1 cellular context compared by ENCODE assay signal in the genomic region with DNA sequence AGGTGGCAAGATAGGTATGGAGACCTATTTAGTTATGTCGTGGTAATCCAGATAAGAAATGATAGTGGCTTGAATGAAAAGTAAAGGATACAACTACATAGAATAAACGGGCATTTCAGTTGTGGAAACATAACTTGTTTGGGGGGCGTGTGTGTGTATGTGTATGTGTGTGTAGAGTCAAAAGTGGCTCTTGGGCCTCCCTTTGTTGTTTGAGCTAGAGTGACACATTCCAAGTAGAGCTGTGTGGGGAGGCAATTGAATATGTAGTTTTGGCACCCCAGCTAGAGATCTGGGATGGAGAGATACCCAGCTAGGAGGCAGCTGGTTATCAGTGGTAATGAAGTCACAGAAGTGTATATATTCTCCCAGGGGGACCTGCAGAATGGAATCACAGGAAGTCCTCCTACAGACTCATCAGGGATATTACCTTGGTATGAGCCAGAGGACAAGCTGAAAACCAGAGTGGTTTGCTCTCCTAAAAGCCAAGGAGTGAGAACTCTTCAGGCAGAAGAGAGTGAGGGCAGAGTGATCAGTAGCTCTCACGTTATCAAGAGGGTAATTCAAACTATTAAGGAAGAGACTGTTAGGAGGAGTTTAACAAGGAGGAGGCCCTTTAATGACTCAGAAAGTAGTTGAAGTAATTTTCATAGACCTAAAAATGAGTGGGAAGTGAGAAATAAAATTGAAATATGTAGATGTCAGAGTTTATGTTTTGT.
TF ChIP-seq lines count a peak whose summit lies in the region.

No MANE protein-coding gene starts in this region.

TF ChIP-seq in K562, 482 proteins besides CTCF, POLR2A, EP300 and RAD21 (continued from another document and continues in another):
- TF ChIP-seq BDP1 (IDR thresholded peaks at IDR 0.05; ENCODE audit: insufficient read depth, insufficient read length), result no peak
- peak; percentile 75; the same call in 1 of the 2 replicates for TF ChIP-seq ZNF395 (CRISPR knock-in tag; IDR thresholded peaks at IDR 0.05)
- TF ChIP-seq FIP1L1 (IDR thresholded peaks at IDR 0.05; ENCODE audit: low read depth, low read length, poor library complexity, severe bottlenecking), result no peak
- TF ChIP-seq TRIM28 (IDR thresholded peaks at IDR 0.05), result no peak
- no peak; the same call in 1 of the 2 replicates for TF ChIP-seq ETS1 (conservative IDR thresholded peaks at IDR 0.05; ENCODE audit: control insufficient read depth, low read depth, low read length)
- no peak for TF ChIP-seq BACH1 (tag; IDR thresholded peaks at IDR 0.05)
- no peak for TF ChIP-seq ZNF77 (CRISPR knock-in tag; IDR thresholded peaks at IDR 0.05)
- TF ChIP-seq E2F3 (CRISPR knock-in tag; IDR thresholded peaks at IDR 0.05), result no peak
- TF ChIP-seq ZNF551 (CRISPR knock-in tag; IDR thresholded peaks at IDR 0.05), result no peak
- TF ChIP-seq STAT5B (CRISPR knock-in tag; IDR thresholded peaks at IDR 0.05), result no peak
- TF ChIP-seq CBX1 (IDR thresholded peaks at IDR 0.05; ENCODE audit: low read depth), result no peak
- no peak for TF ChIP-seq FOXA1 (IDR thresholded peaks at IDR 0.05; ENCODE audit: borderline replicate concordance)
- no peak for TF ChIP-seq RBM15 (IDR thresholded peaks at IDR 0.05; ENCODE audit: insufficient read depth, low read length)
- TF ChIP-seq, protein P1, sequence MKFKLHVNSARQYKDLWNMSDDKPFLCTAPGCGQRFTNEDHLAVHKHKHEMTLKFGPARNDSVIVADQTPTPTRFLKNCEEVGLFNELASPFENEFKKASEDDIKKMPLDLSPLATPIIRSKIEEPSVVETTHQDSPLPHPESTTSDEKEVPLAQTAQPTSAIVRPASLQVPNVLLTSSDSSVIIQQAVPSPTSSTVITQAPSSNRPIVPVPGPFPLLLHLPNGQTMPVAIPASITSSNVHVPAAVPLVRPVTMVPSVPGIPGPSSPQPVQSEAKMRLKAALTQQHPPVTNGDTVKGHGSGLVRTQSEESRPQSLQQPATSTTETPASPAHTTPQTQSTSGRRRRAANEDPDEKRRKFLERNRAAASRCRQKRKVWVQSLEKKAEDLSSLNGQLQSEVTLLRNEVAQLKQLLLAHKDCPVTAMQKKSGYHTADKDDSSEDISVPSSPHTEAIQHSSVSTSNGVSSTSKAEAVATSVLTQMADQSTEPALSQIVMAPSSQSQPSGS (CRISPR knock-in tag; IDR thresholded peaks at IDR 0.05), result no peak
- peak; percentile 61 for TF ChIP-seq BRD9 (IDR thresholded peaks at IDR 0.05; ENCODE audit: low read depth, partially characterized antibody)
- TF ChIP-seq SETDB1 (IDR thresholded peaks at IDR 0.05; ENCODE audit: low read length), result no peak
- TF ChIP-seq HNRNPK (IDR thresholded peaks at IDR 0.05; ENCODE audit: low read depth, low read length, poor library complexity, severe bottlenecking), result no peak
- TF ChIP-seq, protein P2, sequence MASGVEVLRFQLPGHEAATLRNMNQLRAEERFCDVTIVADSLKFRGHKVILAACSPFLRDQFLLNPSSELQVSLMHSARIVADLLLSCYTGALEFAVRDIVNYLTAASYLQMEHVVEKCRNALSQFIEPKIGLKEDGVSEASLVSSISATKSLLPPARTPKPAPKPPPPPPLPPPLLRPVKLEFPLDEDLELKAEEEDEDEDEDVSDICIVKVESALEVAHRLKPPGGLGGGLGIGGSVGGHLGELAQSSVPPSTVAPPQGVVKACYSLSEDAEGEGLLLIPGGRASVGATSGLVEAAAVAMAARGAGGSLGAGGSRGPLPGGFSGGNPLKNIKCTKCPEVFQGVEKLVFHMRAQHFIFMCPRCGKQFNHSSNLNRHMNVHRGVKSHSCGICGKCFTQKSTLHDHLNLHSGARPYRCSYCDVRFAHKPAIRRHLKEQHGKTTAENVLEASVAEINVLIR (CRISPR knock-in tag; IDR thresholded peaks at IDR 0.05), result no peak
- peak; percentile 62; the same call in 1 of the 2 replicates for TF ChIP-seq PHB2 (IDR thresholded peaks at IDR 0.05; ENCODE audit: low read depth)
- no peak for TF ChIP-seq TFAM (CRISPR knock-in tag; conservative IDR thresholded peaks at IDR 0.05)
- no peak for TF ChIP-seq ZNF445 (CRISPR knock-in tag; IDR thresholded peaks at IDR 0.05; ENCODE audit: low read depth)
- TF ChIP-seq NR2F6 (CRISPR knock-in tag; IDR thresholded peaks at IDR 0.05), result no peak
- TF ChIP-seq SIRT6 (IDR thresholded peaks at IDR 0.05; ENCODE audit: low read depth, low read length), result no peak
- TF ChIP-seq, protein P3, sequence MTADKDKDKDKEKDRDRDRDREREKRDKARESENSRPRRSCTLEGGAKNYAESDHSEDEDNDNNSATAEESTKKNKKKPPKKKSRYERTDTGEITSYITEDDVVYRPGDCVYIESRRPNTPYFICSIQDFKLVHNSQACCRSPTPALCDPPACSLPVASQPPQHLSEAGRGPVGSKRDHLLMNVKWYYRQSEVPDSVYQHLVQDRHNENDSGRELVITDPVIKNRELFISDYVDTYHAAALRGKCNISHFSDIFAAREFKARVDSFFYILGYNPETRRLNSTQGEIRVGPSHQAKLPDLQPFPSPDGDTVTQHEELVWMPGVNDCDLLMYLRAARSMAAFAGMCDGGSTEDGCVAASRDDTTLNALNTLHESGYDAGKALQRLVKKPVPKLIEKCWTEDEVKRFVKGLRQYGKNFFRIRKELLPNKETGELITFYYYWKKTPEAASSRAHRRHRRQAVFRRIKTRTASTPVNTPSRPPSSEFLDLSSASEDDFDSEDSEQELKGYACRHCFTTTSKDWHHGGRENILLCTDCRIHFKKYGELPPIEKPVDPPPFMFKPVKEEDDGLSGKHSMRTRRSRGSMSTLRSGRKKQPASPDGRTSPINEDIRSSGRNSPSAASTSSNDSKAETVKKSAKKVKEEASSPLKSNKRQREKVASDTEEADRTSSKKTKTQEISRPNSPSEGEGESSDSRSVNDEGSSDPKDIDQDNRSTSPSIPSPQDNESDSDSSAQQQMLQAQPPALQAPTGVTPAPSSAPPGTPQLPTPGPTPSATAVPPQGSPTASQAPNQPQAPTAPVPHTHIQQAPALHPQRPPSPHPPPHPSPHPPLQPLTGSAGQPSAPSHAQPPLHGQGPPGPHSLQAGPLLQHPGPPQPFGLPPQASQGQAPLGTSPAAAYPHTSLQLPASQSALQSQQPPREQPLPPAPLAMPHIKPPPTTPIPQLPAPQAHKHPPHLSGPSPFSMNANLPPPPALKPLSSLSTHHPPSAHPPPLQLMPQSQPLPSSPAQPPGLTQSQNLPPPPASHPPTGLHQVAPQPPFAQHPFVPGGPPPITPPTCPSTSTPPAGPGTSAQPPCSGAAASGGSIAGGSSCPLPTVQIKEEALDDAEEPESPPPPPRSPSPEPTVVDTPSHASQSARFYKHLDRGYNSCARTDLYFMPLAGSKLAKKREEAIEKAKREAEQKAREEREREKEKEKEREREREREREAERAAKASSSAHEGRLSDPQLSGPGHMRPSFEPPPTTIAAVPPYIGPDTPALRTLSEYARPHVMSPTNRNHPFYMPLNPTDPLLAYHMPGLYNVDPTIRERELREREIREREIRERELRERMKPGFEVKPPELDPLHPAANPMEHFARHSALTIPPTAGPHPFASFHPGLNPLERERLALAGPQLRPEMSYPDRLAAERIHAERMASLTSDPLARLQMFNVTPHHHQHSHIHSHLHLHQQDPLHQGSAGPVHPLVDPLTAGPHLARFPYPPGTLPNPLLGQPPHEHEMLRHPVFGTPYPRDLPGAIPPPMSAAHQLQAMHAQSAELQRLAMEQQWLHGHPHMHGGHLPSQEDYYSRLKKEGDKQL (CRISPR knock-in tag; IDR thresholded peaks at IDR 0.05; ENCODE audit: borderline replicate concordance), result no peak
- TF ChIP-seq HMGN3 (IDR thresholded peaks at IDR 0.05; ENCODE audit: borderline replicate concordance, extremely low read depth, insufficient read length, low read depth, low read length), result no peak
- no peak for TF ChIP-seq RFX7 (CRISPR knock-in tag; IDR thresholded peaks at IDR 0.05)
- TF ChIP-seq FOXJ3 (CRISPR knock-in tag; IDR thresholded peaks at IDR 0.05), result no peak
- peak; percentile 90 for TF ChIP-seq DMBX1 (CRISPR knock-in tag; IDR thresholded peaks at IDR 0.05; ENCODE audit: borderline replicate concordance)
- no peak for TF ChIP-seq PHF8 (IDR thresholded peaks at IDR 0.05; ENCODE audit: borderline replicate concordance, low read length)
- TF ChIP-seq, protein P4, sequence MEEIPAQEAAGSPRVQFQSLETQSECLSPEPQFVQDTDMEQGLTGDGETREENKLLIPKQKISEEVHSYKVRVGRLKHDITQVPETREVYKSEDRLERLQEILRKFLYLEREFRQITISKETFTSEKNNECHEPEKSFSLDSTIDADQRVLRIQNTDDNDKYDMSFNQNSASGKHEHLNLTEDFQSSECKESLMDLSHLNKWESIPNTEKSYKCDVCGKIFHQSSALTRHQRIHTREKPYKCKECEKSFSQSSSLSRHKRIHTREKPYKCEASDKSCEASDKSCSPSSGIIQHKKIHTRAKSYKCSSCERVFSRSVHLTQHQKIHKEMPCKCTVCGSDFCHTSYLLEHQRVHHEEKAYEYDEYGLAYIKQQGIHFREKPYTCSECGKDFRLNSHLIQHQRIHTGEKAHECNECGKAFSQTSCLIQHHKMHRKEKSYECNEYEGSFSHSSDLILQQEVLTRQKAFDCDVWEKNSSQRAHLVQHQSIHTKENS (CRISPR knock-in tag; IDR thresholded peaks at IDR 0.05), result no peak
- TF ChIP-seq ZNF696 (CRISPR knock-in tag; conservative IDR thresholded peaks at IDR 0.05), result no peak
- TF ChIP-seq BCOR (IDR thresholded peaks at IDR 0.05), result 0 out of 2 replicates have a peak, but pooled peaks have one; percentile 5
- TF ChIP-seq HLTF (IDR thresholded peaks at IDR 0.05), result peak; percentile 86
- no peak for TF ChIP-seq TCFL5 (CRISPR knock-in tag; conservative IDR thresholded peaks at IDR 0.05)
- peak; percentile 92 for TF ChIP-seq NFIC (IDR thresholded peaks at IDR 0.05)
- no peak for TF ChIP-seq ZNF121 (CRISPR knock-in tag; conservative IDR thresholded peaks at IDR 0.05)
- no peak for TF ChIP-seq ZNF609 (CRISPR knock-in tag; IDR thresholded peaks at IDR 0.05; ENCODE audit: borderline replicate concordance)
- TF ChIP-seq TGIF2 (CRISPR knock-in tag; IDR thresholded peaks at IDR 0.05), result no peak
- TF ChIP-seq ZNF584 (CRISPR knock-in tag; IDR thresholded peaks at IDR 0.05; ENCODE audit: low read depth), result no peak; the same call in 1 of the 2 replicates
- TF ChIP-seq SMAD2 (IDR thresholded peaks at IDR 0.05; ENCODE audit: low read depth, low read length), result no peak
- no peak for TF ChIP-seq ZNF217 (CRISPR knock-in tag; IDR thresholded peaks at IDR 0.05)
- TF ChIP-seq XRCC4 (IDR thresholded peaks at IDR 0.05; ENCODE audit: extremely low read depth, insufficient read depth, insufficient read length), result no peak
- TF ChIP-seq ZNF668 (CRISPR knock-in tag; IDR thresholded peaks at IDR 0.05), result no peak
- TF ChIP-seq KAT7 (CRISPR knock-in tag; IDR thresholded peaks at IDR 0.05; ENCODE audit: borderline replicate concordance), result no peak
- no peak for TF ChIP-seq MTA1 (IDR thresholded peaks at IDR 0.05; ENCODE audit: borderline replicate concordance)
- no peak for TF ChIP-seq HMG20B (CRISPR knock-in tag; IDR thresholded peaks at IDR 0.05)
- no peak for TF ChIP-seq IRF9 (tag; IDR thresholded peaks at IDR 0.05)
- TF ChIP-seq ZNF707 (CRISPR knock-in tag; conservative IDR thresholded peaks at IDR 0.05), result no peak
